In genomic region chr1:9652379-9653194, GRCh38 we compare ENCODE assay signal across 8 cellular contexts. TPM values are rescaled to one million over a fixed set of nuclear protein-coding genes. Genes with fewer than 3 reads are reported as not detected.
DNase-seq lines count a peak whose midpoint lies in the region; ATAC-seq and TF ChIP-seq lines count a peak whose summit lies in the region.

No MANE protein-coding gene starts in this region.

- peaks cover 50 to 59% of the 10 kb centered on the region in 2 donors for H3K4me1 Mint-ChIP-seq in natural killer cell

- H3K9me3 ChIP-seq in WERI-Rb-1 (ENCODE audit: severe bottlenecking) = no peaks in the 10 kb centered on the region

- H3K27me3 Mint-ChIP-seq in natural killer cell (ENCODE audit: low read depth in 2 of 2) = no peaks in the 10 kb centered on the region

- no peaks in the 10 kb centered on the region for H3K9me3 Mint-ChIP-seq in natural killer cell

- H3K27me3 ChIP-seq in WERI-Rb-1 (ENCODE audit: insufficient read depth, low read depth, severe bottlenecking) (no peaks in the 10 kb centered on the region), dorsolateral prefrontal cortex (peaks cover 0 to 33% (median 13%) of the 10 kb centered on the region in 45 donors)

- TF ChIP-seq CTCF in WERI-Rb-1 (IDR thresholded peaks at IDR 0.05; ENCODE audit: low read depth, low read length) (no peak), dorsolateral prefrontal cortex (IDR thresholded peaks at IDR 0.05 in 54 of 56, conservative IDR thresholded peaks at IDR 0.05 in 2 of 56; ENCODE audit: low read depth in 1 of 56, partially characterized antibody in 56 of 56) (no peak), natural killer cell (IDR thresholded peaks at IDR 0.05) (no peak)

- ATAC-seq in HG02642 (IDR thresholded peaks at IDR 0.05; ENCODE audit: poor library complexity, unreplicated experiment) (peak; percentile 31), natural killer cell (peak; percentile 34 to 67 (median 60)), GM18909 (IDR thresholded peaks at IDR 0.05; ENCODE audit: poor library complexity, unreplicated experiment) (no peak)

- no peaks in the 10 kb centered on the region for H3K36me3 Mint-ChIP-seq in natural killer cell

- no peak overlapping the region for H3K27ac ChIP-seq in WERI-Rb-1
- peak overlapping the region in 43 of 59 donors; percentile 5 to 78 (median 54) for H3K27ac ChIP-seq in dorsolateral prefrontal cortex

- intact Hi-C loops in dorsolateral prefrontal cortex (cut with DNase I) = no loop called here
- intact Hi-C loops in natural killer cell (cut with micrococcal nuclease) = loop anchor here (1.0 kb wide), 2 partner anchors 23 to 66 kb away; no protein-coding TSS in a partner anchor

- no peaks in the 10 kb centered on the region for H3K36me3 ChIP-seq in WERI-Rb-1

- H3K4me3 ChIP-seq in WERI-Rb-1 (ENCODE audit: low read depth, low read length) (peak overlapping the region; percentile 58), dorsolateral prefrontal cortex (peak overlapping the region; percentile 31 to 70 (median 58))

- H3K4me3 Mint-ChIP-seq in natural killer cell = peak overlapping the region; percentile 93

- DNase-seq in AML-193 (lab: John Stamatoyannopoulos, UW) (peak; percentile 40 to 60), WERI-Rb-1 (no peak), dorsolateral prefrontal cortex (peak in 1 of 10 donors; percentile 9), natural killer cell (peak; percentile 71), A172 (ENCODE audit: low spot score) (no peak), NCI-H1436 (lab: John Stamatoyannopoulos, UW) (no peak)

- H3K27ac Mint-ChIP-seq in natural killer cell = peak overlapping the region; percentile 92 to 96

RNA-seq across cellular contexts. Expression of gene PIK3CD, which starts 1.1 kb away (rescaled TPM):
- total RNA-seq in dorsolateral prefrontal cortex = 10 to 100 TPM in 117 of 120 experiments, 1 to 10 TPM in 3; 8.0 to 31.5 (median 16.2) TPM
- total RNA-seq in natural killer cell = 100 to 1,000 TPM; 171 to 240 (median 198) TPM
- 4.3 and 5.6 TPM in 2 replicates for total RNA-seq in A172 (2014; rRNA removed; shearing (Covaris generic))

Comparison
In these comparisons a context has a peak if more than half of its experiments do, and no peak if none do; other contexts are left out.
1. DNase-seq: peak in AML-193 (2 of 2) and natural killer cell (single experiment); none in WERI-Rb-1 (single experiment), A172 (single experiment) and NCI-H1436 (single experiment).
2. RNA of gene PIK3CD, which starts 1.1 kb away (total RNA-seq): 171 to 240 TPM in natural killer cell; 8.0 to 31.5 TPM in dorsolateral prefrontal cortex and 4.3 to 5.6 TPM in A172; every median in the first group is over 4 times any median in the second.